Comparison of ENCODE assay signal across 1 cellular context in genomic region chr4:69096111-69096656, GRCh38.
TF ChIP-seq lines count a peak whose summit lies in the region.

TSS of gene UGT2B7 (plus strand) at chr4:69096474. CDS start at chr4:69096521, 47 bp downstream.

TF ChIP-seq in HepG2, 621 proteins besides CTCF, POLR2A, EP300 and RAD21 (continued from another document and continues in another):
- TF ChIP-seq RERE (CRISPR knock-in tag; IDR thresholded peaks at IDR 0.05; ENCODE audit: low read depth) (peak; percentile 61; the same call in 1 of the 2 replicates), ELF3 (CRISPR knock-in tag; IDR thresholded peaks at IDR 0.05) (peak; percentile 74), PPARG (CRISPR knock-in tag; conservative IDR thresholded peaks at IDR 0.05) (peak; percentile 61), CENPT (CRISPR knock-in tag; IDR thresholded peaks at IDR 0.05; ENCODE audit: low read depth) (no peak), ZBTB42 (CRISPR knock-in tag; IDR thresholded peaks at IDR 0.05) (no peak), XRCC5 (optimal IDR thresholded peaks at IDR 0.05; ENCODE audit: low read length) (no peak), DMAP1 (CRISPR knock-in tag; IDR thresholded peaks at IDR 0.05) (peak; percentile 31; the same call in 1 of the 2 replicates), FOXK2 (IDR thresholded peaks at IDR 0.05) (no peak), ZNF710 (CRISPR knock-in tag; IDR thresholded peaks at IDR 0.05; ENCODE audit: borderline replicate concordance) (peak; percentile 69), ZGPAT (CRISPR knock-in tag; IDR thresholded peaks at IDR 0.05) (peak; percentile 70), GATAD1 (CRISPR knock-in tag; IDR thresholded peaks at IDR 0.05) (no peak), ETV5 (CRISPR knock-in tag; IDR thresholded peaks at IDR 0.05; ENCODE audit: borderline replicate concordance) (peak; percentile 54; the same call in 1 of the 2 replicates), ZNF570 (CRISPR knock-in tag; IDR thresholded peaks at IDR 0.05; ENCODE audit: borderline replicate concordance) (no peak), ZNF792 (CRISPR knock-in tag; IDR thresholded peaks at IDR 0.05) (0 out of 2 replicates have a peak, but pooled peaks have one; percentile 23), ZNF230 (CRISPR knock-in tag; IDR thresholded peaks at IDR 0.05) (no peak), RARA (CRISPR knock-in tag; IDR thresholded peaks at IDR 0.05) (peak; percentile 75), ZNF329 (CRISPR knock-in tag; IDR thresholded peaks at IDR 0.05; ENCODE audit: low read depth) (no peak), DRAP1 (CRISPR knock-in tag; IDR thresholded peaks at IDR 0.05) (peak; percentile 93), ATF4 (CRISPR knock-in tag; IDR thresholded peaks at IDR 0.05) (peak in 1 of 2 experiments; percentile 73; a peak in 2 of 4 replicates), FOXP1 (IDR thresholded peaks at IDR 0.05) (no peak), FOXP1 (CRISPR knock-in tag; IDR thresholded peaks at IDR 0.05) (peak; percentile 81), SKI (IDR thresholded peaks at IDR 0.05; ENCODE audit: partially characterized antibody) (peak; percentile 60), DPF2 (CRISPR knock-in tag; IDR thresholded peaks at IDR 0.05; ENCODE audit: borderline replicate concordance, low read depth) (no peak; the same call in 1 of the 2 replicates), ZNF362 (CRISPR knock-in tag; IDR thresholded peaks at IDR 0.05; ENCODE audit: borderline replicate concordance) (peak; percentile 23; the same call in 1 of the 2 replicates), FOXA1 (IDR thresholded peaks at IDR 0.05) (no peak; the same call in 1 of the 2 replicates), FOXA1 (CRISPR knock-in tag; IDR thresholded peaks at IDR 0.05) (peak; percentile 81), ZKSCAN8 (CRISPR knock-in tag; IDR thresholded peaks at IDR 0.05; ENCODE audit: borderline replicate concordance) (peak; percentile 68; the same call in 1 of the 2 replicates), ZNF354B (CRISPR knock-in tag; IDR thresholded peaks at IDR 0.05) (no peak), ZNF34 (CRISPR knock-in tag; IDR thresholded peaks at IDR 0.05; ENCODE audit: borderline replicate concordance) (no peak), POGZ (CRISPR knock-in tag; IDR thresholded peaks at IDR 0.05) (peak; percentile 83), MED1 (CRISPR knock-in tag; IDR thresholded peaks at IDR 0.05) (peak; percentile 95), MBD4 (IDR thresholded peaks at IDR 0.05; ENCODE audit: borderline replicate concordance, low read length) (peak; percentile 72; the same call in 1 of the 2 replicates), JUN (CRISPR knock-in tag; IDR thresholded peaks at IDR 0.05) (peak; percentile 59; the same call in 1 of the 2 replicates), REPIN1 (CRISPR knock-in tag; IDR thresholded peaks at IDR 0.05; ENCODE audit: borderline replicate concordance, low read depth) (peak; percentile 64; the same call in 1 of the 2 replicates), ERF (CRISPR knock-in tag; IDR thresholded peaks at IDR 0.05) (no peak), ZNF207 (IDR thresholded peaks at IDR 0.05; ENCODE audit: borderline replicate concordance) (no peak), BRD4 (CRISPR knock-in tag; IDR thresholded peaks at IDR 0.05) (no peak; the same call in 1 of the 2 replicates), REST (IDR thresholded peaks at IDR 0.05; ENCODE audit: borderline replicate concordance in 1 of 2, low read depth in 1 of 2, low read length in 2 of 2) (peak in 1 of 2 experiments; percentile 33; a peak in 1 of 4 replicates), SYNCRIP (IDR thresholded peaks at IDR 0.05; ENCODE audit: insufficient read depth, low read depth, low read length) (no peak), NR2F6 (IDR thresholded peaks at IDR 0.05) (no peak; the same call in 1 of the 2 replicates), NR2F6 (CRISPR knock-in tag; IDR thresholded peaks at IDR 0.05) (peak; percentile 62; the same call in 1 of the 2 replicates), RFX3 (CRISPR knock-in tag; IDR thresholded peaks at IDR 0.05) (no peak), ARID3A (IDR thresholded peaks at IDR 0.05; ENCODE audit: low read depth, low read length) (peak; percentile 78), ZNF513 (CRISPR knock-in tag; conservative IDR thresholded peaks at IDR 0.05) (no peak), NCOA2 (CRISPR knock-in tag; IDR thresholded peaks at IDR 0.05) (peak; percentile 94), ZNF772 (CRISPR knock-in tag; IDR thresholded peaks at IDR 0.05) (no peak), KDM1A (CRISPR knock-in tag; IDR thresholded peaks at IDR 0.05) (peak; percentile 18; the same call in 1 of the 2 replicates), ETV6 (CRISPR knock-in tag; conservative IDR thresholded peaks at IDR 0.05) (no peak)
